ENCODE assay signal across 8 cellular contexts in genomic region chr5:179908528-179908927, GRCh38. TPM values are rescaled to one million over a fixed set of nuclear protein-coding genes. Genes with fewer than 3 reads are reported as not detected.
A peak's percentile ranks its signal among the peaks of the same experiment; 100 is the strongest.
DNase-seq lines count a peak whose midpoint lies in the region; ATAC-seq and TF ChIP-seq lines count a peak whose summit lies in the region.

No MANE protein-coding gene starts in this region.

- peaks cover 23% of the 10 kb centered on the region for H3K4me1 Mint-ChIP-seq in CD4-positive, alpha-beta T cell (ENCODE audit: low read depth)

- intact Hi-C loops in CD4-positive, alpha-beta T cell (cut with DNase I, micrococcal nuclease) = loop anchor here (2.0 to 10.0 kb wide), 6 partner anchors 104 to 589 kb away; partner anchors contain the start of genes CBY3 (in 1 of the 2), MAML1 (in 1 of the 2) and RNF130 (in 1 of the 2)
- intact Hi-C loops in colonic mucosa (cut with DNase I) = loop anchor here (5.0 to 10.0 kb wide), 2 partner anchors 104 to 184 kb away; partner anchors contain the start of gene MGAT4B

- H3K27me3 Mint-ChIP-seq in CD4-positive, alpha-beta T cell = no peaks in the 10 kb centered on the region

- no peak overlapping the region for H3K27ac Mint-ChIP-seq in CD4-positive, alpha-beta T cell

- POLR2A ChIA-PET in CD4-positive, alpha-beta T cell (lab: Charles Lee) = interaction anchor here (0.7 to 0.9 kb wide), 2 partner anchors 86 to 228 kb away, joined by 3 read pairs; partner anchors contain the start of gene CBY3

- no peak for DNase-seq in CD4-positive, alpha-beta T cell
- DNase-seq in NB4 (ENCODE audit: low read depth) (no peak), colonic mucosa (no peak), 8988T (no peak), MV-4-11 (lab: John Stamatoyannopoulos, UW) (no peak), NOMO-1 treated with dmso at 0.1 percent for 144 hours (lab: John Stamatoyannopoulos, UW; ENCODE audit: unreplicated experiment) (no peak)

- H3K4me3 ChIP-seq in NB4 (ENCODE audit: low read depth, low read length) = no peak overlapping the region
- H3K4me3 ChIP-seq in colonic mucosa = no peak overlapping the region
- no peak overlapping the region for H3K4me3 ChIP-seq in neutrophil (ENCODE audit: low read depth in 1 of 2, low read length in 1 of 2)

- no peak for TF ChIP-seq CTCF in CD4-positive, alpha-beta T cell (IDR thresholded peaks at IDR 0.05)
- TF ChIP-seq CTCF in NB4 (IDR thresholded peaks at IDR 0.05; ENCODE audit: low read depth, low read length) (peak; percentile 15), colonic mucosa (IDR thresholded peaks at IDR 0.05) (no peak), neutrophil (IDR thresholded peaks at IDR 0.05) (no peak)

- H3K36me3 ChIP-seq in colonic mucosa = no peaks in the 10 kb centered on the region
- peaks cover 9% of the 10 kb centered on the region for H3K36me3 ChIP-seq in neutrophil

- no peak overlapping the region for H3K9ac ChIP-seq in colonic mucosa (ENCODE audit: low read depth in 2 of 2, low read length in 2 of 2)

- H3K4me3 Mint-ChIP-seq in CD4-positive, alpha-beta T cell = peak overlapping the region; percentile 88

- TF ChIP-seq POLR2A in NB4 (IDR thresholded peaks at IDR 0.05; ENCODE audit: extremely low read depth, insufficient read length) = no peak

- no peaks in the 10 kb centered on the region for H3K9me3 Mint-ChIP-seq in CD4-positive, alpha-beta T cell

- no peak for ATAC-seq in CD4-positive, alpha-beta T cell (ENCODE audit: poor library complexity)
- ATAC-seq in HG02884 (IDR thresholded peaks at IDR 0.05; ENCODE audit: unreplicated experiment) = no peak

- peaks cover 9% of the 10 kb centered on the region for H3K4me1 ChIP-seq in colonic mucosa
- peaks cover 21 to 22% of the 10 kb centered on the region in 2 experiments for H3K4me1 ChIP-seq in neutrophil (ENCODE audit: control insufficient read depth in 1 of 2, insufficient read depth in 1 of 2, low read depth in 1 of 2, low read length in 1 of 2)

- H3K9me3 ChIP-seq in CD4-positive, alpha-beta T cell (ENCODE audit: control insufficient read depth, low read length) = no peaks in the 10 kb centered on the region
- no peaks in the 10 kb centered on the region for H3K9me3 ChIP-seq in colonic mucosa
- no peaks in the 10 kb centered on the region for H3K9me3 ChIP-seq in neutrophil

- H3K27me3 ChIP-seq in CD4-positive, alpha-beta T cell (ENCODE audit: control insufficient read depth, insufficient read depth, low read length) = no peaks in the 10 kb centered on the region
- H3K27me3 ChIP-seq in colonic mucosa (no peaks in the 10 kb centered on the region), neutrophil (no peaks in the 10 kb centered on the region)

- H3K36me3 Mint-ChIP-seq in CD4-positive, alpha-beta T cell (ENCODE audit: low read depth) = peaks cover 14% of the 10 kb centered on the region

- CTCF ChIA-PET in CD4-positive, alpha-beta T cell (lab: Charles Lee) = interaction anchor here (0.9 to 5.9 kb wide), 2 partner anchors 107 to 182 kb away, joined by 3 to 27 read pairs; no protein-coding TSS in a partner anchor

- H3K27ac ChIP-seq in CD4-positive, alpha-beta T cell (ENCODE audit: low read depth, low read length) = no peak overlapping the region
- H3K27ac ChIP-seq in colonic mucosa (peak overlapping the region; percentile 40), neutrophil (peak overlapping the region; percentile 62)

RNA-seq across cellular contexts. Expression of gene TBC1D9B, which starts 0.8 kb away (rescaled TPM):
- total RNA-seq in CD4-positive, alpha-beta T cell = 10 to 100 TPM; 67.5 to 71.8 TPM
- 100 to 1,000 TPM in 1 of 2 donors, 10 to 100 TPM in 1; 89.3 to 136 TPM for total RNA-seq in colonic mucosa

RNA-seq across cellular contexts. Expression of gene MRNIP, which starts 49.9 kb away (rescaled TPM):
- total RNA-seq in CD4-positive, alpha-beta T cell = 10 to 100 TPM; 31.8 to 32.8 TPM
- 10 to 100 TPM in 1 of 2 donors, 1 to 10 TPM in 1; 8.6 to 17.5 TPM for total RNA-seq in colonic mucosa
